In genomic region chrX:50003927-50004326, GRCh38 we compare ENCODE assay signal across 1 cellular context.
TF ChIP-seq lines count a peak whose summit lies in the region.

No MANE protein-coding gene starts in this region.

TF ChIP-seq in IMR-90, 13 proteins besides CTCF, POLR2A, EP300 and RAD21:
- TF ChIP-seq CHD1 (IDR thresholded peaks at IDR 0.05; ENCODE audit: low read depth, low read length) (no peak), FOS (IDR thresholded peaks at IDR 0.05; ENCODE audit: low read depth, low read length) (no peak), BHLHE40 (IDR thresholded peaks at IDR 0.05; ENCODE audit: low read depth, low read length) (no peak), NFE2L2 (IDR thresholded peaks at IDR 0.05; ENCODE audit: low read depth, low read length) (no peak), MAFK (IDR thresholded peaks at IDR 0.05; ENCODE audit: low read depth, low read length) (no peak), RFX5 (IDR thresholded peaks at IDR 0.05; ENCODE audit: low read depth, low read length) (no peak), MXI1 (IDR thresholded peaks at IDR 0.05; ENCODE audit: borderline replicate concordance, low read depth, low read length) (no peak), CEBPB (IDR thresholded peaks at IDR 0.05; ENCODE audit: low read depth, low read length) (no peak), RCOR1 (IDR thresholded peaks at IDR 0.05; ENCODE audit: insufficient replicate concordance, low read length) (no peak), MAZ (IDR thresholded peaks at IDR 0.05; ENCODE audit: borderline replicate concordance, low read depth, low read length) (no peak), SMC3 (IDR thresholded peaks at IDR 0.05; ENCODE audit: low read depth, low read length) (no peak), USF2 (IDR thresholded peaks at IDR 0.05; ENCODE audit: low read depth, low read length) (no peak), ELK1 (IDR thresholded peaks at IDR 0.05; ENCODE audit: borderline replicate concordance, low read depth, low read length) (no peak)
